13 cellular contexts compared by ENCODE assay signal in the genomic region with DNA sequence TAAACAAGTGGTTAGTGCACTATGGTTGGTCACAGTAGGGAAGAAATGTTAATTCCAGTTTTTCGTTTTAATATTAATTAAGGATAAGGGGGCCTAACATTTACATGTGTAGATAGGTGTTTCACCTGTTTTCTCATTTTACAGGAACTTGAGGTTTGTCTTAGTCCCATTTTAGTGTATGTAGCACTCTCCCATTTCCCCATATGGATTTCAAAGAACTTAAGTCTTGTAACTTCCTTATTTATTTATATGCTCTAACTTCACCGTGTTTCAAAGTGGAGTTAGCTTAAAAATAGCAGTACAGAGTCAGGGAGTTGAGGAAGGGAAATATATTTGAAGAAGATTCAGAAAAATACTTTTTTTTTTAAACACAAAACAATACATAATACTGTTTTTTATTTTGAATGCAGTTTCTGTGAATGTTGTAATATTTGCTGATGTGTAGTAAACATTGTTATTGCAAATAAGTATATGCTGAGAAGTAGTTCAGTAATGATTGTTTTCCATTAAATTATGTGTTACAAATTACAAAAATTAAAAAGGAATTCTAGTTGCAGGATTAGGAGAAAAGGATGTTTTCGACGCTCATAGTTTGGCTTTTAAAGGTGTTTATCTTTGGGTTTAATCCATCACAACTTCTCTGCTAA. TPM values are rescaled to one million over a fixed set of nuclear protein-coding genes. Genes with fewer than 3 reads are reported as not detected.
DNase-seq lines count a peak whose midpoint lies in the region; ATAC-seq, FAIRE-seq and TF ChIP-seq lines count a peak whose summit lies in the region.
"Had no signal": no experiment of that assay in that cellular context is flagged by ENCODE, and none has a peak within 500 bp of the region (broad histone marks: within the 10 kb centered on the region; RNA-seq: fewer than 3 reads in every experiment).

No MANE protein-coding gene starts in this region.

- no peak overlapping the region for H3K27ac ChIP-seq in A549
- H3K27ac ChIP-seq: esophagus muscularis mucosa had no signal

- peaks cover 20% of the 10 kb centered on the region for H3K36me3 Mint-ChIP-seq in endothelial cell (ENCODE audit: low read depth, unreplicated experiment)

- ATAC-seq in A549 = no peak
- no peak for ATAC-seq in HG03280 (IDR thresholded peaks at IDR 0.05; ENCODE audit: unreplicated experiment)

- FAIRE-seq in A549 (lab: Jason Lieb, UNC) = no peak
- FAIRE-seq: H1 had no signal

- H3K9me3 ChIP-seq in A549 = no peaks in the 10 kb centered on the region
- H3K9me3 ChIP-seq: esophagus muscularis mucosa had no signal

- peaks cover 12% of the 10 kb centered on the region for H3K27me3 Mint-ChIP-seq in endothelial cell (ENCODE audit: unreplicated experiment)

- TF ChIP-seq RAD21 in A549 (conservative IDR thresholded peaks at IDR 0.05 in 1 of 2, IDR thresholded peaks at IDR 0.05 in 1 of 2) = no peak

- H3K4me2 ChIP-seq in A549 = peak overlapping the region; percentile 29; the same call in 1 of the 3 replicates

- WGBS in A549 (ENCODE audit: missing lambda C conversion rate) = 75% methylated on average over 4 of the region's 4 CpGs

- H3K4me1 ChIP-seq in A549 = peaks cover 43% of the 10 kb centered on the region

- peaks cover 34% of the 10 kb centered on the region for H3K4me1 Mint-ChIP-seq in endothelial cell (ENCODE audit: unreplicated experiment)

- TF ChIP-seq CTCF in A549 (IDR thresholded peaks at IDR 0.05) = no peak
- no peak for TF ChIP-seq CTCF in endothelial cell (IDR thresholded peaks at IDR 0.05; ENCODE audit: unreplicated experiment)

- no peak overlapping the region for H3K4me3 Mint-ChIP-seq in endothelial cell (ENCODE audit: unreplicated experiment)

- no peaks in the 10 kb centered on the region for H3K9me3 Mint-ChIP-seq in endothelial cell (ENCODE audit: unreplicated experiment)

- POLR2A ChIA-PET in A549 (lab: Yijun Ruan, JAX) = no interaction called here

- CTCF ChIA-PET in A549 (lab: Yijun Ruan, JAX) = interaction anchor here (1.0 to 1.5 kb wide), 2 partner anchors 10 to 61 kb away, joined by 3 read pairs; no protein-coding TSS in a partner anchor

- H3K27ac Mint-ChIP-seq in endothelial cell (ENCODE audit: unreplicated experiment) = peak overlapping the region; percentile 61

- no peak for TF ChIP-seq EP300 in A549 (IDR thresholded peaks at IDR 0.05)

- TF ChIP-seq POLR2A in A549 (IDR thresholded peaks at IDR 0.05; ENCODE audit: low read length) = no peak

- no peak for DNase-seq in A549 (ENCODE audit: low read depth in 1 of 2, low spot score in 1 of 2)
- peak; percentile 4 for DNase-seq in GDM1 (lab: John Stamatoyannopoulos, UW)
- DNase-seq in SIG-M5 (lab: John Stamatoyannopoulos, UW) = peak; percentile 16
- DNase-seq in endothelial cell (ENCODE audit: low spot score) = no peak
- no peak for DNase-seq in NCI-H1092 treated with DMSO at 0.1 percent for 48 hours (lab: John Stamatoyannopoulos, UW)
- no peak for DNase-seq in HCEC 1CT
- no peak for DNase-seq in activated gamma-delta T cell (lab: John Stamatoyannopoulos, UW)
- DNase-seq: stimulated activated CD4-positive, alpha-beta T cell treated with anti-CD3 and anti-CD28 coated beads, Interleukin-4, amount 100 ng/mL, for 1 hour; stimulated activated naive CD4-positive, alpha-beta T cell; T-helper 1 cell had no signal

- no peak overlapping the region for H3K4me3 ChIP-seq in A549
- H3K4me3 ChIP-seq: esophagus muscularis mucosa had no signal

TF ChIP-seq in A549, 52 proteins besides CTCF, POLR2A, EP300 and RAD21:
- TF ChIP-seq CHD2 (IDR thresholded peaks at IDR 0.05; ENCODE audit: low read length, partially characterized antibody) = no peak
- peak; percentile 3 for TF ChIP-seq MAFK (IDR thresholded peaks at IDR 0.05; ENCODE audit: partially characterized antibody)
TF ChIP-seq in A549: peak in this region for 1.

RNA-seq across cellular contexts. Expression of gene SCAF8, which starts 3.5 kb away (rescaled TPM):
- polyA plus RNA-seq in A549 (2011; rRNA removed) = 22.4 and 27.3 TPM in 2 replicates
- 5.4 and 6.3 TPM in 2 replicates for polyA plus RNA-seq in A549 (2012; cell fraction: cytosol; rRNA removed)
- polyA plus RNA-seq in A549 (2012; cell fraction: nucleus; rRNA removed) = 7.5 and 11.0 TPM in 2 replicates
- polyA plus RNA-seq in A549 (2017; fragmentation: RNase III; extraction: RNeasy Plus Mini Kit Qiagen cat#74134 plus additional on column Dnase treatment) = 13.4 to 15.0 TPM (median 14.2 TPM) in 3 replicates
- polyA minus RNA-seq in A549 (2011; rRNA and poly(A)+ RNA removed) = 25.5 and 26.0 TPM in 2 replicates
- 51.4 TPM for total RNA-seq in endothelial cell (ENCODE audit: unreplicated experiment)

Comparison
In these comparisons a context has a peak if more than half of its experiments do, and no peak if none do; other contexts are left out.
1. DNase-seq: peak in GDM1 (single experiment) and SIG-M5 (single experiment); none in A549 (0 of 2), endothelial cell (single experiment), NCI-H1092 treated with DMSO at 0.1 percent for 48 hours (single experiment), HCEC 1CT (single experiment) and activated gamma-delta T cell (single experiment).